In genomic region chr12:71878208-71878607, GRCh38 we compare ENCODE assay signal across 2 cellular contexts.
TF ChIP-seq lines count a peak whose summit lies in the region.

No MANE protein-coding gene starts in this region.

TF ChIP-seq in liver, 16 proteins besides CTCF, POLR2A, EP300 and RAD21 (continued from another document):
- TF ChIP-seq, protein P1, sequence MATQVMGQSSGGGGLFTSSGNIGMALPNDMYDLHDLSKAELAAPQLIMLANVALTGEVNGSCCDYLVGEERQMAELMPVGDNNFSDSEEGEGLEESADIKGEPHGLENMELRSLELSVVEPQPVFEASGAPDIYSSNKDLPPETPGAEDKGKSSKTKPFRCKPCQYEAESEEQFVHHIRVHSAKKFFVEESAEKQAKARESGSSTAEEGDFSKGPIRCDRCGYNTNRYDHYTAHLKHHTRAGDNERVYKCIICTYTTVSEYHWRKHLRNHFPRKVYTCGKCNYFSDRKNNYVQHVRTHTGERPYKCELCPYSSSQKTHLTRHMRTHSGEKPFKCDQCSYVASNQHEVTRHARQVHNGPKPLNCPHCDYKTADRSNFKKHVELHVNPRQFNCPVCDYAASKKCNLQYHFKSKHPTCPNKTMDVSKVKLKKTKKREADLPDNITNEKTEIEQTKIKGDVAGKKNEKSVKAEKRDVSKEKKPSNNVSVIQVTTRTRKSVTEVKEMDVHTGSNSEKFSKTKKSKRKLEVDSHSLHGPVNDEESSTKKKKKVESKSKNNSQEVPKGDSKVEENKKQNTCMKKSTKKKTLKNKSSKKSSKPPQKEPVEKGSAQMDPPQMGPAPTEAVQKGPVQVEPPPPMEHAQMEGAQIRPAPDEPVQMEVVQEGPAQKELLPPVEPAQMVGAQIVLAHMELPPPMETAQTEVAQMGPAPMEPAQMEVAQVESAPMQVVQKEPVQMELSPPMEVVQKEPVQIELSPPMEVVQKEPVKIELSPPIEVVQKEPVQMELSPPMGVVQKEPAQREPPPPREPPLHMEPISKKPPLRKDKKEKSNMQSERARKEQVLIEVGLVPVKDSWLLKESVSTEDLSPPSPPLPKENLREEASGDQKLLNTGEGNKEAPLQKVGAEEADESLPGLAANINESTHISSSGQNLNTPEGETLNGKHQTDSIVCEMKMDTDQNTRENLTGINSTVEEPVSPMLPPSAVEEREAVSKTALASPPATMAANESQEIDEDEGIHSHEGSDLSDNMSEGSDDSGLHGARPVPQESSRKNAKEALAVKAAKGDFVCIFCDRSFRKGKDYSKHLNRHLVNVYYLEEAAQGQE (IDR thresholded peaks at IDR 0.05): no peak
- TF ChIP-seq, protein P2, sequence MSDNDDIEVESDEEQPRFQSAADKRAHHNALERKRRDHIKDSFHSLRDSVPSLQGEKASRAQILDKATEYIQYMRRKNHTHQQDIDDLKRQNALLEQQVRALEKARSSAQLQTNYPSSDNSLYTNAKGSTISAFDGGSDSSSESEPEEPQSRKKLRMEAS (IDR thresholded peaks at IDR 0.05): no peak
- TF ChIP-seq NR2F2 (IDR thresholded peaks at IDR 0.05) (no peak), HNF4G (IDR thresholded peaks at IDR 0.05) (peak; percentile 11), GABPA (IDR thresholded peaks at IDR 0.05 in 1 of 2, conservative IDR thresholded peaks at IDR 0.05 in 1 of 2) (no peak), ZBTB33 (IDR thresholded peaks at IDR 0.05) (no peak), FOXA2 (IDR thresholded peaks at IDR 0.05) (no peak), TAF1 (conservative IDR thresholded peaks at IDR 0.05) (no peak), RXRA (IDR thresholded peaks at IDR 0.05) (no peak), EGR1 (IDR thresholded peaks at IDR 0.05; ENCODE audit: low read depth in 2 of 2) (no peak), SP1 (IDR thresholded peaks at IDR 0.05) (peak; percentile 19), JUND (IDR thresholded peaks at IDR 0.05) (no peak), YY1 (IDR thresholded peaks at IDR 0.05) (no peak)
- TF ChIP-seq, protein P3, sequence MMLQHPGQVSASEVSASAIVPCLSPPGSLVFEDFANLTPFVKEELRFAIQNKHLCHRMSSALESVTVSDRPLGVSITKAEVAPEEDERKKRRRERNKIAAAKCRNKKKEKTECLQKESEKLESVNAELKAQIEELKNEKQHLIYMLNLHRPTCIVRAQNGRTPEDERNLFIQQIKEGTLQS (IDR thresholded peaks at IDR 0.05): no peak

TF ChIP-seq in HepG2, 621 proteins besides CTCF, POLR2A, EP300 and RAD21 (continued from another document):
- TF ChIP-seq RNF219 (CRISPR knock-in tag; IDR thresholded peaks at IDR 0.05) (no peak), GMEB2 (CRISPR knock-in tag; IDR thresholded peaks at IDR 0.05; ENCODE audit: low read depth) (no peak)
- TF ChIP-seq, protein P4, sequence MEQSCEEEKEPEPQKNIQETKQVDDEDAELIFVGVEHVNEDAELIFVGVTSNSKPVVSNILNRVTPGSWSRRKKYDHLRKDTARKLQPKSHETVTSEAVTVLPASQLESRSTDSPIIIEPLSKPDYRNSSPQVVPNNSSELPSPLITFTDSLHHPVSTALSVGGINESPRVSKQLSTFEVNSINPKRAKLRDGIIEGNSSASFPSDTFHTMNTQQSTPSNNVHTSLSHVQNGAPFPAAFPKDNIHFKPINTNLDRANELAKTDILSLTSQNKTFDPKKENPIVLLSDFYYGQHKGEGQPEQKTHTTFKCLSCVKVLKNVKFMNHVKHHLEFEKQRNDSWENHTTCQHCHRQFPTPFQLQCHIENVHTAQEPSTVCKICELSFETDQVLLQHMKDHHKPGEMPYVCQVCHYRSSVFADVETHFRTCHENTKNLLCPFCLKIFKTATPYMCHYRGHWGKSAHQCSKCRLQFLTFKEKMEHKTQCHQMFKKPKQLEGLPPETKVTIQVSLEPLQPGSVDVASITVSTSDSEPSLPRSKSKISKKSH (CRISPR knock-in tag; IDR thresholded peaks at IDR 0.05; ENCODE audit: borderline replicate concordance): no peak
